Comparison of ENCODE assay signal across 17 cellular contexts in genomic region chr11:119803726-119804294, GRCh38.
DNase-seq lines count a peak whose midpoint lies in the region; ATAC-seq, FAIRE-seq and TF ChIP-seq lines count a peak whose summit lies in the region.
"Had no signal": no experiment of that assay in that cellular context is flagged by ENCODE, and none has a peak within 500 bp of the region (broad histone marks: within the 10 kb centered on the region; RNA-seq: fewer than 3 reads in every experiment).

No MANE protein-coding gene starts in this region.

- H3K4me3 Mint-ChIP-seq in HFFc6, result no peak overlapping the region
- H3K4me3 Mint-ChIP-seq in naive thymus-derived CD4-positive, alpha-beta T cell, result no peak overlapping the region
- H3K4me3 Mint-ChIP-seq: B cell; CD8-positive, alpha-beta T cell; IgD-negative memory B cell had no signal

- no peaks in the 10 kb centered on the region for H3K9me3 Mint-ChIP-seq in HFFc6
- peaks cover 0 to 1% (median 0%) of the 10 kb centered on the region in 11 donors for H3K9me3 Mint-ChIP-seq in naive thymus-derived CD4-positive, alpha-beta T cell
- H3K9me3 Mint-ChIP-seq: CD8-positive, alpha-beta T cell; IgD-negative memory B cell had no signal

- DNase-seq in G401 (ENCODE audit: low spot score), result peak; percentile 74
- peak; percentile 51 for DNase-seq in cerebellum (ENCODE audit: low spot score)
- DNase-seq in left lobe of liver (ENCODE audit: low spot score), result no peak
- peak in 2 of 6 donors; percentile 29 to 46 for DNase-seq in pancreas
- no peak for DNase-seq in HFFc6
- no peak for DNase-seq in naive thymus-derived CD4-positive, alpha-beta T cell
- DNase-seq in iPS-NIHi7 (ENCODE audit: extremely low spot score), result no peak
- DNase-seq: Calu3; CD8-positive, alpha-beta T cell; DMS79 treated with DMSO at 0.1 percent for 48 hours had no signal

- POLR2A ChIA-PET in naive thymus-derived CD4-positive, alpha-beta T cell (lab: Charles Lee), result no interaction called here

- no peak overlapping the region for H3K27ac ChIP-seq in pancreas
- no peak overlapping the region for H3K27ac ChIP-seq in naive thymus-derived CD4-positive, alpha-beta T cell (ENCODE audit: low read depth, low read length)
- H3K27ac ChIP-seq: BLaER1 treated with 17β-estradiol and CSF1 and Interleukin-3, amounts not matched to agents 10 nM and 100 nM had no signal

- CTCF ChIA-PET in naive thymus-derived CD4-positive, alpha-beta T cell (lab: Charles Lee), result no interaction called here

- H3K36me3 ChIP-seq in pancreas, result no peaks in the 10 kb centered on the region
- no peaks in the 10 kb centered on the region for H3K36me3 ChIP-seq in naive thymus-derived CD4-positive, alpha-beta T cell (ENCODE audit: control insufficient read depth in 2 of 3, insufficient read depth in 3 of 3, low read length in 3 of 3)
- H3K36me3 ChIP-seq: BLaER1 treated with 17β-estradiol and CSF1 and Interleukin-3, amounts not matched to agents 10 nM and 100 nM; HAP-1 had no signal

- H3K4me1 Mint-ChIP-seq in HFFc6 (ENCODE audit: low read depth), result no peaks in the 10 kb centered on the region
- no peaks in the 10 kb centered on the region for H3K4me1 Mint-ChIP-seq in naive thymus-derived CD4-positive, alpha-beta T cell
- H3K4me1 Mint-ChIP-seq: B cell, IgD-negative memory B cell had no signal

- in situ Hi-C loops in G401 (cut with HindIII; ENCODE audit: low sequenced_read_pairs), result no loop called here

- 52 to 65% methylated on average over 6 of the region's 6 CpGs for WGBS in pancreas, 2 donors

- no peaks in the 10 kb centered on the region for H3K36me3 Mint-ChIP-seq in HFFc6 (ENCODE audit: low read depth)
- H3K36me3 Mint-ChIP-seq in naive thymus-derived CD4-positive, alpha-beta T cell, result no peaks in the 10 kb centered on the region
- H3K36me3 Mint-ChIP-seq: CD8-positive, alpha-beta T cell had no signal

- intact Hi-C loops in pancreas (cut with DNase I), result no loop called here
- intact Hi-C loops in naive thymus-derived CD4-positive, alpha-beta T cell (cut with micrococcal nuclease), result no loop called here

- peak; percentile 42 for ATAC-seq in left lobe of liver
- ATAC-seq in pancreas, result peak in 3 of 4 donors; percentile 36 to 83 (median 78)
- no peak for ATAC-seq in HG02763 (IDR thresholded peaks at IDR 0.05; ENCODE audit: unreplicated experiment)
- no peak for ATAC-seq in naive thymus-derived CD4-positive, alpha-beta T cell
- ATAC-seq: CD8-positive, alpha-beta T cell; GM12878; HepG2 had no signal

- H3K27me3 Mint-ChIP-seq in HFFc6 (ENCODE audit: insufficient read depth), result peaks cover 45% of the 10 kb centered on the region
- H3K27me3 Mint-ChIP-seq in naive thymus-derived CD4-positive, alpha-beta T cell, result peaks cover under 1 to 24% (median 6%) of the 10 kb centered on the region in 5 donors

- no peaks in the 10 kb centered on the region for H3K4me1 ChIP-seq in pancreas
- H3K4me1 ChIP-seq in naive thymus-derived CD4-positive, alpha-beta T cell (ENCODE audit: control insufficient read depth in 2 of 2, insufficient read depth in 2 of 2, low read length in 2 of 2), result no peaks in the 10 kb centered on the region
- H3K4me1 ChIP-seq: BLaER1 treated with 17β-estradiol and CSF1 and Interleukin-3, amounts not matched to agents 10 nM and 100 nM; HAP-1 had no signal

- no peak for FAIRE-seq in pancreas (lab: Jason Lieb, UNC)
- FAIRE-seq: GM12878, HepG2 had no signal

- H3K27ac Mint-ChIP-seq in HFFc6, result no peak overlapping the region
- H3K27ac Mint-ChIP-seq in naive thymus-derived CD4-positive, alpha-beta T cell, result no peak overlapping the region
- H3K27ac Mint-ChIP-seq: B cell; CD8-positive, alpha-beta T cell; IgD-negative memory B cell had no signal

- TF ChIP-seq CTCF in pancreas (IDR thresholded peaks at IDR 0.05), result no peak
- no peak for TF ChIP-seq CTCF in HFFc6 (IDR thresholded peaks at IDR 0.05)

- H3K27me3 ChIP-seq in pancreas, result no peaks in the 10 kb centered on the region
- no peaks in the 10 kb centered on the region for H3K27me3 ChIP-seq in naive thymus-derived CD4-positive, alpha-beta T cell (ENCODE audit: control insufficient read depth in 2 of 2, insufficient read depth in 2 of 2, low read length in 2 of 2)
- H3K27me3 ChIP-seq: BLaER1 treated with 17β-estradiol and CSF1 and Interleukin-3, amounts not matched to agents 10 nM and 100 nM had no signal

- no peaks in the 10 kb centered on the region for H3K9me3 ChIP-seq in pancreas
- no peaks in the 10 kb centered on the region for H3K9me3 ChIP-seq in naive thymus-derived CD4-positive, alpha-beta T cell (ENCODE audit: control insufficient read depth in 2 of 3, low read length in 3 of 3)
- H3K9me3 ChIP-seq: BLaER1 treated with 17β-estradiol and CSF1 and Interleukin-3, amounts not matched to agents 10 nM and 100 nM; HAP-1 had no signal

- no peak overlapping the region for H3K4me3 ChIP-seq in pancreas
- no peak overlapping the region for H3K4me3 ChIP-seq in naive thymus-derived CD4-positive, alpha-beta T cell (ENCODE audit: low read length)
- H3K4me3 ChIP-seq: BLaER1 treated with 17β-estradiol and CSF1 and Interleukin-3, amounts not matched to agents 10 nM and 100 nM; GM12878; HAP-1 had no signal

Comparison
In these comparisons a context has a peak if more than half of its experiments do, and no peak if none do; other contexts are left out.
1. DNase-seq: peak in G401 (single experiment) and cerebellum (single experiment); none in left lobe of liver (single experiment), HFFc6 (single experiment), naive thymus-derived CD4-positive, alpha-beta T cell (0 of 9) and iPS-NIHi7 (single experiment).
2. ATAC-seq: peak in left lobe of liver (single experiment) and pancreas (3 of 4); none in HG02763 (single experiment) and naive thymus-derived CD4-positive, alpha-beta T cell (single experiment).